Comparison of ENCODE assay signal across 19 cellular contexts in genomic region chr18:48470484-48471180, GRCh38.
A peak's percentile ranks its signal among the peaks of the same experiment; 100 is the strongest.
DNase-seq lines count a peak whose midpoint lies in the region; ATAC-seq, FAIRE-seq and TF ChIP-seq lines count a peak whose summit lies in the region.
"Had no signal": no experiment of that assay in that cellular context is flagged by ENCODE, and none has a peak within 500 bp of the region (broad histone marks: within the 10 kb centered on the region; RNA-seq: fewer than 3 reads in every experiment).

No MANE protein-coding gene starts in this region.

- H3K27ac Mint-ChIP-seq in HFFc6: peak overlapping the region; percentile 38
- H3K27ac Mint-ChIP-seq: activated naive CD4-positive, alpha-beta T cell treated with anti-CD3 and anti-CD28 coated beads, Interleukin-2, amount 50 U/mL, for 24 hours had no signal

- H3K27me3 ChIP-seq in lower lobe of right lung (ENCODE audit: low read depth) (no peaks in the 10 kb centered on the region), tibial artery (no peaks in the 10 kb centered on the region)
- H3K27me3 ChIP-seq: BLaER1 had no signal

- peaks cover 7% of the 10 kb centered on the region for H3K27me3 Mint-ChIP-seq in HFFc6 (ENCODE audit: insufficient read depth)

- DNase-seq in HFFc6 (no peak), lower lobe of right lung (no peak), tibial artery (no peak), G401 (ENCODE audit: low spot score) (no peak), SKM-1 (lab: John Stamatoyannopoulos, UW; ENCODE audit: unreplicated experiment) (no peak)
- DNase-seq: activated CD4-positive, alpha-beta T cell treated with anti-CD3 and anti-CD28 coated beads, Interleukin-2, amount 50 U/mL, for 4 hours; effector CD8-positive, alpha-beta T cell; foreskin melanocyte; NCI-H187; NCI-H510A; stimulated activated CD4-positive, alpha-beta T cell treated with anti-CD3 and anti-CD28 coated beads, Interleukin-2, amount 100 ng/mL, for 24 hours had no signal

- H3K4me3 ChIP-seq in lower lobe of right lung: no peak overlapping the region
- H3K4me3 ChIP-seq in tibial artery: no peak overlapping the region
- H3K4me3 ChIP-seq: BLaER1 had no signal

- peaks cover 11% of the 10 kb centered on the region for H3K36me3 Mint-ChIP-seq in HFFc6 (ENCODE audit: low read depth)

- H3K4me1 Mint-ChIP-seq in HFFc6 (ENCODE audit: low read depth): peaks cover 28% of the 10 kb centered on the region
- H3K4me1 Mint-ChIP-seq: activated naive CD4-positive, alpha-beta T cell treated with anti-CD3 and anti-CD28 coated beads, Interleukin-2, amount 50 U/mL, for 24 hours had no signal

- TF ChIP-seq CTCF in HFFc6 (IDR thresholded peaks at IDR 0.05) (no peak), lower lobe of right lung (IDR thresholded peaks at IDR 0.05) (no peak), tibial artery (IDR thresholded peaks at IDR 0.05) (no peak)

- peaks cover 10% of the 10 kb centered on the region; the same call in 1 of the 2 replicates for H3K9me3 Mint-ChIP-seq in HFFc6

- ATAC-seq in lower lobe of right lung (no peak), HG03196 (IDR thresholded peaks at IDR 0.05; ENCODE audit: unreplicated experiment) (no peak)

- H3K4me1 ChIP-seq in lower lobe of right lung (peaks cover 14% of the 10 kb centered on the region), tibial artery (peaks cover 0 to 9% (median under 1%) of the 10 kb centered on the region in 4 donors)
- H3K4me1 ChIP-seq: BLaER1 had no signal

- H3K36me3 ChIP-seq in lower lobe of right lung: no peaks in the 10 kb centered on the region
- H3K36me3 ChIP-seq in tibial artery: no peaks in the 10 kb centered on the region
- H3K36me3 ChIP-seq: BLaER1 had no signal

- peak overlapping the region; percentile 36 for H3K27ac ChIP-seq in lower lobe of right lung
- peak overlapping the region; percentile 7 to 24 for H3K27ac ChIP-seq in tibial artery
- H3K27ac ChIP-seq: BLaER1 had no signal

- in situ Hi-C loops in G401 (cut with HindIII; ENCODE audit: low sequenced_read_pairs): no loop called here

- intact Hi-C loops in lower lobe of right lung (cut with DNase I): no loop called here
- intact Hi-C loops in tibial artery (cut with DNase I; ENCODE audit: low total_unique reads): no loop called here

- H3K9me3 ChIP-seq in lower lobe of right lung (no peaks in the 10 kb centered on the region), tibial artery (no peaks in the 10 kb centered on the region)
- H3K9me3 ChIP-seq: BLaER1 had no signal

- peak overlapping the region; percentile 54; the same call in 1 of the 2 replicates for H3K4me3 Mint-ChIP-seq in HFFc6
- H3K4me3 Mint-ChIP-seq: activated naive CD4-positive, alpha-beta T cell treated with anti-CD3 and anti-CD28 coated beads, Interleukin-2, amount 50 U/mL, for 24 hours; nephron had no signal

- peak; percentile 41 for FAIRE-seq in endometrium (lab: Jason Lieb, UNC)
- FAIRE-seq: bronchial epithelial cell, GM18507, GM19239 had no signal
